Comparison of ENCODE assay signal across 1 cellular context in the genomic region with DNA sequence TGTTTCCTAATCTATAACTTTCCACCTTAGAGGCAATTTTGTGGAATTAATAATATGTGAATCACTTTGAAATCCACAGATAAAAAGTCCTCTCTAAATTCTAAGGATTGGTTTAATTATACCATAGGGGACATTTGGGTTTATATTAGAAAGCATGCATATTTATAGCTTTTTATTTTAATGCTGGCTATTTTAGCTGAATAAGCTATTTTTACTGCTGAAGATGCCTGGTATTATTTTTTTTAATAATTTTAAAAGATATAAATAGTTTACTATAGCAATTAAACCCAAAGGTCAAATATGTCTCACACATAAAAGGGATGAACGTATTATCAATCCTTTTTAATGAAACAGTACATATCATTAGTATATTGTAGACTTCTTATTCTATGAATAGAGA.
TF ChIP-seq lines count a peak whose summit lies in the region.

No MANE protein-coding gene starts in this region.

TF ChIP-seq in IMR-90, 13 proteins besides CTCF, POLR2A, EP300 and RAD21 (continued from another document):
- TF ChIP-seq, protein P1, sequence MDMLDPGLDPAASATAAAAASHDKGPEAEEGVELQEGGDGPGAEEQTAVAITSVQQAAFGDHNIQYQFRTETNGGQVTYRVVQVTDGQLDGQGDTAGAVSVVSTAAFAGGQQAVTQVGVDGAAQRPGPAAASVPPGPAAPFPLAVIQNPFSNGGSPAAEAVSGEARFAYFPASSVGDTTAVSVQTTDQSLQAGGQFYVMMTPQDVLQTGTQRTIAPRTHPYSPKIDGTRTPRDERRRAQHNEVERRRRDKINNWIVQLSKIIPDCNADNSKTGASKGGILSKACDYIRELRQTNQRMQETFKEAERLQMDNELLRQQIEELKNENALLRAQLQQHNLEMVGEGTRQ (IDR thresholded peaks at IDR 0.05; ENCODE audit: low read depth, low read length): no peak
- peak; percentile 68 for TF ChIP-seq MAFK (IDR thresholded peaks at IDR 0.05; ENCODE audit: low read depth, low read length)
- TF ChIP-seq NFE2L2 (IDR thresholded peaks at IDR 0.05; ENCODE audit: low read depth, low read length): no peak
